19 cellular contexts compared by ENCODE assay signal in the genomic region with DNA sequence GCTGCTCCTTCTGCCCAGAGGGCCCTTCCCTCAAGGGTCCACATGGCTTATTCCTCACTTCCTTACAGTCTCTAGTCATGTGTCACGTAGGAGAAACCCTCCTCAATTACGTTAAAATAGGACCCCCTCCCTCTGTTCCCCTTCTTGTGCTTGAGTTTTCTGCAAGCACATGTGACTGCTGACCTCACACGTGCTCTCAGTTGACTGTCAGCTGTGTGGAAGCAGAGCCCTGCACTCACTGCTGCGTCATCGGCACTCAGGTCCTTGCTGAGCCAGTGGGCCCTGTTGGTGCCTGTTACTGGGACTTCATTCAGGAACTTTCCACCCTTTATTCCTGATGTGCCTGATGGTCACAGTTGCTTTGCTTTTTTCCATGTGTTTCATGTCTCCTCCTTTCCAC. TPM values are rescaled to one million over a fixed set of nuclear protein-coding genes. Genes with fewer than 3 reads are reported as not detected.
DNase-seq lines count a peak whose midpoint lies in the region; ATAC-seq and TF ChIP-seq lines count a peak whose summit lies in the region.
"Had no signal": no experiment of that assay in that cellular context is flagged by ENCODE, and none has a peak within 500 bp of the region (broad histone marks: within the 10 kb centered on the region; RNA-seq: fewer than 3 reads in every experiment).

No MANE protein-coding gene starts in this region.

- no peaks in the 10 kb centered on the region for H3K9me3 Mint-ChIP-seq in activated naive CD4-positive, alpha-beta T cell treated with anti-CD3 and anti-CD28 coated beads, Interleukin-2, amount 50 U/mL, for 72 hours
- H3K9me3 Mint-ChIP-seq in dendritic cell treated with granulocyte-macrophage colony-stimulating factor and Interleukin-4, amounts not matched to agents 40 ng/mL and 50 ng/mL, for 4 days: no peaks in the 10 kb centered on the region
- no peaks in the 10 kb centered on the region for H3K9me3 Mint-ChIP-seq in stimulated activated memory B cell treated with anti-CD40 and anti-IgM and Interleukin-4, amounts not matched to agents 10 μg/mL and 1 μg/mL and 100 μg/mL, for 72 hours
- no peaks in the 10 kb centered on the region for H3K9me3 Mint-ChIP-seq in glutamatergic neuron (ENCODE audit: unreplicated experiment)

- ATAC-seq in activated naive CD4-positive, alpha-beta T cell treated with anti-CD3 and anti-CD28 coated beads, Interleukin-2, amount 50 U/mL, for 72 hours: no peak
- ATAC-seq in T-helper 17 cell: no peak
- ATAC-seq in stimulated activated memory B cell treated with anti-CD40 and anti-IgM and Interleukin-4, amounts not matched to agents 10 μg/mL and 1 μg/mL and 100 μg/mL, for 72 hours: no peak
- ATAC-seq: left lobe of liver, sciatic nerve had no signal

- no peak for DNase-seq in activated naive CD4-positive, alpha-beta T cell treated with anti-CD3 and anti-CD28 coated beads, Interleukin-2, amount 50 U/mL, for 72 hours (ENCODE audit: low spot score in 2 of 2)
- DNase-seq in activated naive CD4-positive, alpha-beta T cell treated with anti-CD3 and anti-CD28 coated beads, Interleukin-2, amount 50 U/mL, for 16 hours: no peak
- no peak for DNase-seq in T-helper 17 cell
- DNase-seq in glutamatergic neuron: no peak
- DNase-seq in iPS-NIHi11 (ENCODE audit: low spot score): no peak
- DNase-seq in mesenteric fat pad (ENCODE audit: low spot score): no peak
- DNase-seq: activated CD8-positive, alpha-beta memory T cell treated with anti-CD3 and anti-CD28 coated beads, Interleukin-2, amount 50 U/mL, for 4 hours; EL; esophagus squamous epithelium; HCEC 1CT; NCI-H2081; NCI-H510A had no signal

- H3K27me3 Mint-ChIP-seq in T-helper 17 cell (no peaks in the 10 kb centered on the region), glutamatergic neuron (ENCODE audit: unreplicated experiment) (peaks cover 2% of the 10 kb centered on the region)
- H3K27me3 Mint-ChIP-seq in dendritic cell treated with granulocyte-macrophage colony-stimulating factor and Interleukin-4, amounts not matched to agents 40 ng/mL and 50 ng/mL, for 4 days: no peaks in the 10 kb centered on the region
- no peaks in the 10 kb centered on the region for H3K27me3 Mint-ChIP-seq in stimulated activated memory B cell treated with anti-CD40 and anti-IgM and Interleukin-4, amounts not matched to agents 10 μg/mL and 1 μg/mL and 100 μg/mL, for 72 hours

- H3K4me1 Mint-ChIP-seq in T-helper 17 cell (peaks cover 35% of the 10 kb centered on the region), glutamatergic neuron (ENCODE audit: low read depth, unreplicated experiment) (no peaks in the 10 kb centered on the region)
- H3K4me1 Mint-ChIP-seq in dendritic cell treated with granulocyte-macrophage colony-stimulating factor and Interleukin-4, amounts not matched to agents 40 ng/mL and 50 ng/mL, for 4 days (ENCODE audit: low read depth): peaks cover 28% of the 10 kb centered on the region
- H3K4me1 Mint-ChIP-seq in stimulated activated memory B cell treated with anti-CD40 and anti-IgM and Interleukin-4, amounts not matched to agents 10 μg/mL and 1 μg/mL and 100 μg/mL, for 72 hours: peaks cover 62% of the 10 kb centered on the region

- H3K27ac Mint-ChIP-seq in activated naive CD4-positive, alpha-beta T cell treated with anti-CD3 and anti-CD28 coated beads, Interleukin-2, amount 50 U/mL, for 72 hours: peak overlapping the region; percentile 78 to 91
- peak overlapping the region; percentile 96 for H3K27ac Mint-ChIP-seq in T-helper 17 cell
- H3K27ac Mint-ChIP-seq in dendritic cell treated with granulocyte-macrophage colony-stimulating factor and Interleukin-4, amounts not matched to agents 40 ng/mL and 50 ng/mL, for 4 days: peak overlapping the region; percentile 26
- peak overlapping the region; percentile 79 for H3K27ac Mint-ChIP-seq in stimulated activated memory B cell treated with anti-CD40 and anti-IgM and Interleukin-4, amounts not matched to agents 10 μg/mL and 1 μg/mL and 100 μg/mL, for 72 hours
- H3K27ac Mint-ChIP-seq in glutamatergic neuron (ENCODE audit: unreplicated experiment): no peak overlapping the region

- no peaks in the 10 kb centered on the region for H3K9me3 ChIP-seq in T-helper 17 cell (ENCODE audit: control insufficient read depth, low read length, poor library complexity, severe bottlenecking)
- H3K9me3 ChIP-seq: breast epithelium, esophagus squamous epithelium, vagina had no signal

- H3K4me3 Mint-ChIP-seq in T-helper 17 cell (no peak overlapping the region), glutamatergic neuron (ENCODE audit: unreplicated experiment) (no peak overlapping the region)
- no peak overlapping the region for H3K4me3 Mint-ChIP-seq in dendritic cell treated with granulocyte-macrophage colony-stimulating factor and Interleukin-4, amounts not matched to agents 40 ng/mL and 50 ng/mL, for 4 days
- no peak overlapping the region for H3K4me3 Mint-ChIP-seq in stimulated activated memory B cell treated with anti-CD40 and anti-IgM and Interleukin-4, amounts not matched to agents 10 μg/mL and 1 μg/mL and 100 μg/mL, for 72 hours

- intact Hi-C loops in dendritic cell treated with granulocyte-macrophage colony-stimulating factor and Interleukin-4, amounts not matched to agents 40 ng/mL and 50 ng/mL, for 4 days (cut with micrococcal nuclease): no loop called here

- H3K36me3 Mint-ChIP-seq in activated naive CD4-positive, alpha-beta T cell treated with anti-CD3 and anti-CD28 coated beads, Interleukin-2, amount 50 U/mL, for 72 hours: peaks cover 30 to 40% of the 10 kb centered on the region in 2 donors
- H3K36me3 Mint-ChIP-seq in T-helper 17 cell (ENCODE audit: low read depth) (peaks cover 28% of the 10 kb centered on the region), glutamatergic neuron (ENCODE audit: unreplicated experiment) (no peaks in the 10 kb centered on the region)
- H3K36me3 Mint-ChIP-seq in dendritic cell treated with granulocyte-macrophage colony-stimulating factor and Interleukin-4, amounts not matched to agents 40 ng/mL and 50 ng/mL, for 4 days (ENCODE audit: low read depth): peaks cover 99% of the 10 kb centered on the region
- peaks cover 81% of the 10 kb centered on the region for H3K36me3 Mint-ChIP-seq in stimulated activated memory B cell treated with anti-CD40 and anti-IgM and Interleukin-4, amounts not matched to agents 10 μg/mL and 1 μg/mL and 100 μg/mL, for 72 hours

- TF ChIP-seq CTCF in glutamatergic neuron (IDR thresholded peaks at IDR 0.05; ENCODE audit: partially characterized antibody, unreplicated experiment): no peak

RNA-seq across cellular contexts. Expression of a gene that starts 11.1 kb away (rescaled TPM):
- 10 to 100 TPM; 30.6 to 34.2 TPM for total RNA-seq in activated naive CD4-positive, alpha-beta T cell treated with anti-CD3 and anti-CD28 coated beads, Interleukin-2, amount 50 U/mL, for 72 hours
- 100 to 1,000 TPM in 1 of 2 donors, 10 to 100 TPM in 1; 87.3 to 115 TPM for total RNA-seq in T-helper 17 cell
- 29.3 TPM for total RNA-seq in glutamatergic neuron (ENCODE audit: unreplicated experiment)
- total RNA-seq in mesenteric fat pad: 20.5 TPM

RNA-seq across cellular contexts. Expression of a gene that starts 45.1 kb away (rescaled TPM):
- total RNA-seq in activated naive CD4-positive, alpha-beta T cell treated with anti-CD3 and anti-CD28 coated beads, Interleukin-2, amount 50 U/mL, for 72 hours: under 1 TPM in 1 of 2 donors, not detected in 1; 0.05 TPM
- total RNA-seq in T-helper 17 cell: under 1 TPM; 0.10 to 0.25 TPM
- total RNA-seq in glutamatergic neuron (ENCODE audit: unreplicated experiment): not detected
- total RNA-seq in mesenteric fat pad: not detected
- total RNA-seq: breast epithelium, esophagus squamous epithelium, left lobe of liver, osteoblast, sciatic nerve, vagina had no signal
